In genomic region chr1:23801338-23801748, GRCh38 we compare ENCODE assay signal across 9 cellular contexts. TPM values are rescaled to one million over a fixed set of nuclear protein-coding genes. Genes with fewer than 3 reads are reported as not detected.
A peak's percentile ranks its signal among the peaks of the same experiment; 100 is the strongest.
DNase-seq lines count a peak whose midpoint lies in the region; ATAC-seq, FAIRE-seq and TF ChIP-seq lines count a peak whose summit lies in the region.
"Had no signal": no experiment of that assay in that cellular context is flagged by ENCODE, and none has a peak within 500 bp of the region (broad histone marks: within the 10 kb centered on the region; RNA-seq: fewer than 3 reads in every experiment).

No MANE protein-coding gene starts in this region.

- H3K9ac ChIP-seq in kidney (ENCODE audit: low read length in 2 of 2), result peak overlapping the region; percentile 84 to 87

- peak overlapping the region; percentile 95 for H3K4me3 Mint-ChIP-seq in activated CD4-positive, alpha-beta T cell treated with anti-CD3 and anti-CD28 coated beads, Interleukin-2, amount 10 ng/mL, durations not matched to agents 7 days and 5 days
- H3K4me3 Mint-ChIP-seq in activated T-helper 17 cell treated with anti-CD3 and anti-CD28 coated beads, Interleukin-2, amount 50 U/mL, for 72 hours, result peak overlapping the region; percentile 93

- no peaks in the 10 kb centered on the region for H3K27me3 ChIP-seq in thoracic aorta (replicated peaks; ENCODE audit: insufficient read depth)

- DNase-seq in activated CD4-positive, alpha-beta T cell treated with anti-CD3 and anti-CD28 coated beads, Interleukin-2, amount 10 ng/mL, durations not matched to agents 7 days and 5 days, result no peak
- no peak for DNase-seq in activated CD4-positive, alpha-beta T cell treated with anti-CD3 and anti-CD28 coated beads, Interleukin-2, amount 50 U/mL, for 48 hours
- DNase-seq in kidney (no peak), thoracic aorta (ENCODE audit: low spot score) (no peak), SHP77 treated with DMSO at 0.1 percent for 48 hours (lab: John Stamatoyannopoulos, UW) (no peak), islet precursor cell (no peak)

- POLR2A ChIA-PET in activated CD4-positive, alpha-beta T cell treated with anti-CD3 and anti-CD28 coated beads, Interleukin-2, amount 10 ng/mL, durations not matched to agents 7 days and 5 days (lab: Charles Lee), result no interaction called here

- H3K27ac ChIP-seq in kidney (ENCODE audit: low read depth in 2 of 2, low read length in 2 of 2) (peak overlapping the region; percentile 95 to 96), thoracic aorta (peak overlapping the region; percentile 85 to 93)

- H3K4me3 ChIP-seq in kidney (ENCODE audit: low read length in 2 of 2), result peak overlapping the region; percentile 75 to 87
- H3K4me3 ChIP-seq in thoracic aorta, result peak overlapping the region; percentile 98

- no peaks in the 10 kb centered on the region for H3K27me3 Mint-ChIP-seq in activated CD4-positive, alpha-beta T cell treated with anti-CD3 and anti-CD28 coated beads, Interleukin-2, amount 10 ng/mL, durations not matched to agents 7 days and 5 days
- no peaks in the 10 kb centered on the region for H3K27me3 Mint-ChIP-seq in activated T-helper 17 cell treated with anti-CD3 and anti-CD28 coated beads, Interleukin-2, amount 50 U/mL, for 72 hours

- H3K9me3 ChIP-seq in kidney (ENCODE audit: control insufficient read depth in 1 of 2, low read length in 2 of 2), result no peaks in the 10 kb centered on the region
- H3K9me3 ChIP-seq in thoracic aorta, result no peaks in the 10 kb centered on the region

- no peak for FAIRE-seq in kidney (lab: Jason Lieb, UNC)
- FAIRE-seq: colon had no signal

- CTCF ChIA-PET in activated CD4-positive, alpha-beta T cell treated with anti-CD3 and anti-CD28 coated beads, Interleukin-2, amount 10 ng/mL, durations not matched to agents 7 days and 5 days (lab: Charles Lee), result interaction anchor here (0.9 to 3.1 kb wide), 6 partner anchors 10 to 274 kb away, joined by 3 to 27 read pairs (median 5); partner anchors contain the start of genes PITHD1 and RPL11

- no peaks in the 10 kb centered on the region for H3K9me3 Mint-ChIP-seq in activated CD4-positive, alpha-beta T cell treated with anti-CD3 and anti-CD28 coated beads, Interleukin-2, amount 10 ng/mL, durations not matched to agents 7 days and 5 days
- no peaks in the 10 kb centered on the region for H3K9me3 Mint-ChIP-seq in activated T-helper 17 cell treated with anti-CD3 and anti-CD28 coated beads, Interleukin-2, amount 50 U/mL, for 72 hours

- intact Hi-C loops in kidney (cut with DNase I), result no loop called here

- TF ChIP-seq CTCF in kidney (IDR thresholded peaks at IDR 0.05; ENCODE audit: borderline replicate concordance, extremely low read depth, insufficient read depth) (no peak), thoracic aorta (IDR thresholded peaks at IDR 0.05) (no peak)

- no peak for ATAC-seq in activated T-helper 17 cell treated with anti-CD3 and anti-CD28 coated beads, Interleukin-2, amount 50 U/mL, for 72 hours (replicated peaks)
- ATAC-seq in thoracic aorta (ENCODE audit: insufficient number of reproducible peaks, low FRiP score, low read depth) (no peak), GM18502 (IDR thresholded peaks at IDR 0.05; ENCODE audit: poor library complexity, unreplicated experiment) (no peak)

- peaks cover 20% of the 10 kb centered on the region for H3K4me1 Mint-ChIP-seq in activated CD4-positive, alpha-beta T cell treated with anti-CD3 and anti-CD28 coated beads, Interleukin-2, amount 10 ng/mL, durations not matched to agents 7 days and 5 days
- H3K4me1 Mint-ChIP-seq in activated T-helper 17 cell treated with anti-CD3 and anti-CD28 coated beads, Interleukin-2, amount 50 U/mL, for 72 hours, result peaks cover 8% of the 10 kb centered on the region

- peaks cover 9% of the 10 kb centered on the region for H3K36me3 Mint-ChIP-seq in activated CD4-positive, alpha-beta T cell treated with anti-CD3 and anti-CD28 coated beads, Interleukin-2, amount 10 ng/mL, durations not matched to agents 7 days and 5 days (ENCODE audit: low read depth)
- H3K36me3 Mint-ChIP-seq in activated T-helper 17 cell treated with anti-CD3 and anti-CD28 coated beads, Interleukin-2, amount 50 U/mL, for 72 hours (ENCODE audit: low read depth), result peaks cover 59% of the 10 kb centered on the region

- H3K4me1 ChIP-seq in kidney (ENCODE audit: control insufficient read depth in 1 of 2, insufficient read depth in 1 of 2, low read depth in 1 of 2, low read length in 2 of 2) (peaks cover 14 to 25% of the 10 kb centered on the region in 2 donors), thoracic aorta (ENCODE audit: control insufficient read depth in 1 of 2, low read depth in 2 of 2) (peaks cover 3 to 23% of the 10 kb centered on the region in 2 donors)

- peak overlapping the region; percentile 89 for H3K27ac Mint-ChIP-seq in activated CD4-positive, alpha-beta T cell treated with anti-CD3 and anti-CD28 coated beads, Interleukin-2, amount 10 ng/mL, durations not matched to agents 7 days and 5 days
- no peak overlapping the region for H3K27ac Mint-ChIP-seq in activated T-helper 17 cell treated with anti-CD3 and anti-CD28 coated beads, Interleukin-2, amount 50 U/mL, for 72 hours

- peaks cover 3 to 14% of the 10 kb centered on the region in 2 donors for H3K36me3 ChIP-seq in kidney (ENCODE audit: control insufficient read depth in 1 of 2, insufficient read depth in 2 of 2, low read length in 2 of 2)
- H3K36me3 ChIP-seq in thoracic aorta, result peaks cover 4% of the 10 kb centered on the region

RNA-seq across cellular contexts. Expression of gene GALE, which starts 0.8 kb away (rescaled TPM):
- 10 to 100 TPM; 14.5 to 17.4 TPM for total RNA-seq in activated CD4-positive, alpha-beta T cell treated with anti-CD3 and anti-CD28 coated beads, Interleukin-2, amount 10 ng/mL, durations not matched to agents 7 days and 5 days
- 10 to 100 TPM; 56.6 to 57.1 TPM for total RNA-seq in activated T-helper 17 cell treated with anti-CD3 and anti-CD28 coated beads, Interleukin-2, amount 50 U/mL, for 72 hours
- total RNA-seq in kidney (68.1 TPM), thoracic aorta (10 to 100 TPM in 1 of 2 donors, 1 to 10 TPM in 1; 8.3 to 10.0 TPM)
- polyA plus RNA-seq in kidney (ENCODE audit: insufficient read depth, low read depth, low replicate concordance), result 73.7 TPM

RNA-seq across cellular contexts. Expression of gene LYPLA2, which starts 10.4 kb away (rescaled TPM):
- total RNA-seq in activated CD4-positive, alpha-beta T cell treated with anti-CD3 and anti-CD28 coated beads, Interleukin-2, amount 10 ng/mL, durations not matched to agents 7 days and 5 days, result 10 to 100 TPM; 73.2 to 75.9 TPM
- 10 to 100 TPM; 70.0 to 94.8 TPM for total RNA-seq in activated T-helper 17 cell treated with anti-CD3 and anti-CD28 coated beads, Interleukin-2, amount 50 U/mL, for 72 hours
- total RNA-seq in kidney, result 71.3 TPM
- 133 TPM for polyA plus RNA-seq in kidney (ENCODE audit: insufficient read depth, low read depth, low replicate concordance)
- total RNA-seq in thoracic aorta, result 10 to 100 TPM; 29.6 to 37.2 TPM

RNA-seq across cellular contexts. Expression of gene PITHD1, which starts 23.1 kb away (rescaled TPM):
- 10 to 100 TPM; 54.3 to 55.3 TPM for total RNA-seq in activated CD4-positive, alpha-beta T cell treated with anti-CD3 and anti-CD28 coated beads, Interleukin-2, amount 10 ng/mL, durations not matched to agents 7 days and 5 days
- total RNA-seq in activated T-helper 17 cell treated with anti-CD3 and anti-CD28 coated beads, Interleukin-2, amount 50 U/mL, for 72 hours, result 10 to 100 TPM; 60.7 to 93.9 TPM
- total RNA-seq in kidney, result 40.4 TPM
- polyA plus RNA-seq in kidney (ENCODE audit: insufficient read depth, low read depth, low replicate concordance), result 57.7 TPM
- 10 to 100 TPM; 42.9 to 57.0 TPM for total RNA-seq in thoracic aorta

RNA-seq across cellular contexts. Expression of gene HMGCL, which starts 23.9 kb away (rescaled TPM):
- total RNA-seq in activated CD4-positive, alpha-beta T cell treated with anti-CD3 and anti-CD28 coated beads, Interleukin-2, amount 10 ng/mL, durations not matched to agents 7 days and 5 days, result 10 to 100 TPM; 22.1 to 25.2 TPM
- total RNA-seq in activated T-helper 17 cell treated with anti-CD3 and anti-CD28 coated beads, Interleukin-2, amount 50 U/mL, for 72 hours, result 10 to 100 TPM; 26.3 to 82.1 TPM
- 51.5 TPM for total RNA-seq in kidney
- polyA plus RNA-seq in kidney (ENCODE audit: insufficient read depth, low read depth, low replicate concordance), result 205 TPM
- total RNA-seq in thoracic aorta, result 10 to 100 TPM; 27.6 to 31.7 TPM

RNA-seq across cellular contexts. Expression of gene ELOA, which starts 58.1 kb away (rescaled TPM):
- 10 to 100 TPM; 29.8 to 33.5 TPM for total RNA-seq in activated CD4-positive, alpha-beta T cell treated with anti-CD3 and anti-CD28 coated beads, Interleukin-2, amount 10 ng/mL, durations not matched to agents 7 days and 5 days
- 10 to 100 TPM; 30.1 to 48.5 TPM for total RNA-seq in activated T-helper 17 cell treated with anti-CD3 and anti-CD28 coated beads, Interleukin-2, amount 50 U/mL, for 72 hours
- total RNA-seq in kidney (39.1 TPM), thoracic aorta (10 to 100 TPM; 23.3 to 40.6 TPM)
- polyA plus RNA-seq in kidney (ENCODE audit: insufficient read depth, low read depth, low replicate concordance), result 13.7 TPM
